ENCODE assay signal across 1 cellular context in the genomic region with DNA sequence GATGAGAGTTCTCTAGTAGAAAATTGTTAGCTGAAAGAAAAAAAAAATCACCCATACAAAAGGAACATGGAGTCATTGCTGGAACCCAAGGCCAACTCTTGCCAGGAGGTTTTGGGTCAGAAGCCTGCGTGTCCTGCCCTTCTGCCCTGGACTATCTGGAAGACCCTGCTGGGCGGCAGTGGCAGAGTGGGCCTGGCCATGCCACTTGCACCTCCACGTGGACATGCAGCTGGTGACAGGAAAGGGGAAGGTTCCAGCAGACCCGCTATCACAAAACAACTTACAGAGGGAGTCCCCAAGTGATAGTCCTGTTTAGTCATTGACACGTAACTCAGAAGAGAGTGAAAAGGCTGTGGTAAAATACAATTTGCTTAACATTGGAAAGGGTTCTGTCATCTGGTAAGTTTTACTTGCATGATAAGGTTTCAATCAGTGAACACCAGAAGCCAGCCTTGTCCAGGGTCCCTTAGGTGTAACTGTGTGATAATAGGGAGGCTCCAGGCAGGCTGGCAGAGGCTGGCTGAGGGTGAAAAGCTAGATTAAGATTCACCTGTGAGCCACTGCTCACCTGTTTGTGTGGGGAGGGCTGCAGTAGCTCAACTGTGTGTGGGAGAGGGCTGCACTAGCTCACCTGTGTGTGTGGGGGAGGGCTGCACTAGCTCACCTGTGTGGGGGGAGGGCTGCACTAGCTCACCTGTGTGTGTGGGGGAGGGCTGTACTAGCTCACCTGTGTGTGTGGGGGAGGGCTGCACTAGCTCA.
TF ChIP-seq lines count a peak whose summit lies in the region.

No MANE protein-coding gene starts in this region.

TF ChIP-seq in H1, 55 proteins besides CTCF, POLR2A, EP300 and RAD21 (continued from another document):
- no peak for TF ChIP-seq RXRA (IDR thresholded peaks at IDR 0.05; ENCODE audit: insufficient read depth, low read depth, low read length)
